Comparison of ENCODE assay signal across 15 cellular contexts in the genomic region with DNA sequence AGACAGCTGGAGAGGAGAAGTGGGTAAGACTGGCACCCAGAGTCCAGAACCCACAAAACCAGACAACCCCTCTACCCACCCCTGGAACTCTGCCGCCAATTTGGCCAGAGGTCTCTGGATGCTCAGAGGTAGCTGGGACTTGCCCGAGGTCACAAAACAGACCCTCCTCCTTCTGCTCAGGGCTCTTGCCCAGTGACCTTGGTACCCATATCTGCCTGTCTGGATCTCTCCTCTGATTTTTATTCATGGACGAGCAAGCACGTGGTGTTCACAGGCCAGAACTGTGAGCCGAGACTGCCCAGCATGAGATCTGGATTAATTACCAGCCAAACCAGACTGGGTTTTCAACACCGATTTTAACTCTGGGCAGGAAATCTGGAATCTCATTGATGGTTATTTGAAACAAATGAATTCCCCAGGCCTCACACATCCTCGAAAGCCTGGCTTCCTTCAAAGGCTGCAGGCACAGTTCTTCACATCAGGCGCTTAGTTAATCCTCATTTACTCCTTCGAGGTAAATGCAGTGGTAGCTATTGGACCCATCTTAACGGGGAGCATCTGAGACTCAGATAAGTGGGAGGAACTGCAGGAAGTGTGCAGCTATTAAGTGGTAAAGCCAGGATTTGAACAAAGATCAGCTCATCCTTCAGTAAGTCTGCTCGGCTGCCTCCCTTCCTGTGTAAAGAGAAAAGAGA. TPM values are rescaled to one million over a fixed set of nuclear protein-coding genes. Genes with fewer than 3 reads are reported as not detected.
A peak's percentile ranks its signal among the peaks of the same experiment; 100 is the strongest.
DNase-seq lines count a peak whose midpoint lies in the region; ATAC-seq and TF ChIP-seq lines count a peak whose summit lies in the region.
"Had no signal": no experiment of that assay in that cellular context is flagged by ENCODE, and none has a peak within 500 bp of the region (broad histone marks: within the 10 kb centered on the region; RNA-seq: fewer than 3 reads in every experiment).

No MANE protein-coding gene starts in this region.

- no peak overlapping the region for H3K4ac ChIP-seq in mesendoderm (ENCODE audit: low read depth, low read length)

- H4K5ac ChIP-seq in mesendoderm (ENCODE audit: low read length) = no peak overlapping the region

- WGBS in mesendoderm (ENCODE audit: extremely low coverage, insufficient coverage, low lambda C conversion rate) = no CpG with 5 or more reads among the region's 11 CpGs
- WGBS in tibial nerve, 2 donors = 61 to 63% methylated on average over 11 of the region's 11 CpGs

- H3K4me1 ChIP-seq in mesendoderm (ENCODE audit: control insufficient read depth, low read depth, low read length) = no peaks in the 10 kb centered on the region
- peaks cover 48 to 100% of the 10 kb centered on the region in 2 donors for H3K4me1 ChIP-seq in thoracic aorta (ENCODE audit: control insufficient read depth in 1 of 2, low read depth in 2 of 2)
- H3K4me1 ChIP-seq in tibial nerve = peaks cover 0 to 94% (median 42%) of the 10 kb centered on the region in 4 donors

- H3K27me3 ChIP-seq in mesendoderm (ENCODE audit: insufficient read depth, low read length, poor library complexity) (no peaks in the 10 kb centered on the region), thoracic aorta (replicated peaks; ENCODE audit: insufficient read depth) (no peaks in the 10 kb centered on the region), tibial nerve (no peaks in the 10 kb centered on the region)
- H3K27me3 ChIP-seq: stomach had no signal

- peak overlapping the region; percentile 73 for H3K27ac ChIP-seq in mesendoderm (ENCODE audit: low read depth, low read length)
- peak overlapping the region; percentile 86 to 89 for H3K27ac ChIP-seq in thoracic aorta
- peak overlapping the region in 2 of 4 donors; percentile 86 to 96 for H3K27ac ChIP-seq in tibial nerve
- H3K27ac ChIP-seq: lower lobe of right lung, neutrophil had no signal

- TF ChIP-seq CTCF in HFFc6 (IDR thresholded peaks at IDR 0.05) (no peak), thoracic aorta (IDR thresholded peaks at IDR 0.05) (no peak), tibial nerve (IDR thresholded peaks at IDR 0.05) (no peak)

- no peaks in the 10 kb centered on the region for H3K79me2 ChIP-seq in mesendoderm (ENCODE audit: control insufficient read depth, insufficient read depth, low read length)

- H3K4me3 ChIP-seq in mesendoderm (ENCODE audit: low read length) (no peak overlapping the region), thoracic aorta (no peak overlapping the region), tibial nerve (no peak overlapping the region)
- H3K4me3 ChIP-seq: lower lobe of right lung, stomach had no signal

- H3K79me1 ChIP-seq in mesendoderm (ENCODE audit: low read length) = no peaks in the 10 kb centered on the region

- H2BK5ac ChIP-seq in mesendoderm (ENCODE audit: low read length) = no peak overlapping the region

- H3K27me3 Mint-ChIP-seq in HFFc6 (ENCODE audit: insufficient read depth) = peaks cover 5% of the 10 kb centered on the region; the same call in 1 of the 2 replicates

- TF ChIP-seq EP300 in tibial nerve (IDR thresholded peaks at IDR 0.05) = no peak

- no peak overlapping the region for H2BK15ac ChIP-seq in mesendoderm (replicated peaks; ENCODE audit: low read depth)

- H3K4me1 Mint-ChIP-seq in HFFc6 (ENCODE audit: low read depth) = peaks cover 96% of the 10 kb centered on the region
- H3K4me1 Mint-ChIP-seq: activated naive CD8-positive, alpha-beta T cell treated with anti-CD3 and anti-CD28 coated beads for 36 hours had no signal

- no peak overlapping the region for H3K4me2 ChIP-seq in mesendoderm (ENCODE audit: low read length)

- no peak overlapping the region for H3K23ac ChIP-seq in mesendoderm (ENCODE audit: low read length)

- H2AK5ac ChIP-seq in mesendoderm (ENCODE audit: low read length) = no peak overlapping the region

- no peak overlapping the region for H4K8ac ChIP-seq in mesendoderm (ENCODE audit: low read depth, low read length)

- peaks cover 5% of the 10 kb centered on the region; the same call in 1 of the 2 replicates for H3K36me3 Mint-ChIP-seq in HFFc6 (ENCODE audit: low read depth)
- H3K36me3 Mint-ChIP-seq: activated naive CD8-positive, alpha-beta T cell treated with anti-CD3 and anti-CD28 coated beads for 36 hours had no signal

- DNase-seq in HFFc6 (no peak), astrocyte of the hippocampus (ENCODE audit: low read depth, low spot score) (peak; percentile 54), mesendoderm (peak; percentile 52), thoracic aorta (ENCODE audit: low spot score) (no peak), tibial nerve (ENCODE audit: low spot score in 2 of 2) (no peak), ureter (ENCODE audit: low spot score) (no peak)
- no peak for DNase-seq in activated CD4-positive, alpha-beta T cell treated with anti-CD3 and anti-CD28 coated beads for 1 hour
- DNase-seq: activated CD4-positive, alpha-beta T cell treated with anti-CD3 and anti-CD28 coated beads for 48 hours; activated naive CD8-positive, alpha-beta T cell treated with anti-CD3 and anti-CD28 coated beads for 36 hours; activated T-cell treated with anti-CD3 and anti-CD28 coated beads, Interleukin-2, amount 50 U/mL, for 1 hour; erythroblast; lower lobe of right lung; stomach had no signal

- H3K4me3 Mint-ChIP-seq in HFFc6 = peak overlapping the region; percentile 51
- H3K4me3 Mint-ChIP-seq: activated naive CD8-positive, alpha-beta T cell treated with anti-CD3 and anti-CD28 coated beads for 36 hours; T-helper 2 cell treated with Interferon-gamma antibody and Interleukin-4, amounts not matched to agents 5 μg/mL and 100 μg/mL, for 36 hours had no signal

- H3K36me3 ChIP-seq in mesendoderm (ENCODE audit: control insufficient read depth, insufficient read depth, low read length) (peaks cover 2% of the 10 kb centered on the region), thoracic aorta (no peaks in the 10 kb centered on the region), tibial nerve (no peaks in the 10 kb centered on the region)
- H3K36me3 ChIP-seq: lower lobe of right lung, neutrophil, stomach had no signal

- no peak overlapping the region for H3K18ac ChIP-seq in mesendoderm (ENCODE audit: low read length)

- no peak overlapping the region for H2BK120ac ChIP-seq in mesendoderm (ENCODE audit: low read depth, low read length)

- ATAC-seq in thoracic aorta (ENCODE audit: insufficient number of reproducible peaks, low FRiP score, low read depth) = no peak
- ATAC-seq: lower lobe of right lung had no signal

- TF ChIP-seq POLR2A in tibial nerve (IDR thresholded peaks at IDR 0.05) = no peak

- H3K9me3 ChIP-seq in thoracic aorta (no peaks in the 10 kb centered on the region), tibial nerve (no peaks in the 10 kb centered on the region)
- H3K9me3 ChIP-seq: lower lobe of right lung, neutrophil, stomach had no signal

- no peak overlapping the region for H3K9ac ChIP-seq in mesendoderm (ENCODE audit: low read length)

- peak overlapping the region; percentile 3 for H3K56ac ChIP-seq in mesendoderm (ENCODE audit: low read length)

- peak overlapping the region; percentile 96 for H3K27ac Mint-ChIP-seq in HFFc6
- H3K27ac Mint-ChIP-seq: activated naive CD8-positive, alpha-beta T cell treated with anti-CD3 and anti-CD28 coated beads for 36 hours; T-helper 2 cell treated with Interferon-gamma antibody and Interleukin-4, amounts not matched to agents 5 μg/mL and 100 μg/mL, for 36 hours had no signal

- H3K9me3 Mint-ChIP-seq in HFFc6 = no peaks in the 10 kb centered on the region
- H3K9me3 Mint-ChIP-seq: activated naive CD8-positive, alpha-beta T cell treated with anti-CD3 and anti-CD28 coated beads for 36 hours; T-helper 2 cell treated with Interferon-gamma antibody and Interleukin-4, amounts not matched to agents 5 μg/mL and 100 μg/mL, for 36 hours had no signal

RNA-seq across cellular contexts. Expression of a gene that starts 21.4 kb away (rescaled TPM):
- total RNA-seq in HFFc6 (2021; fragmentation: NEBNext Ultra II Directional; extraction: Animal tissue kit (Norgen Biotek cat#: 25700)) = 10 to 100 TPM; 22.2 to 24.1 (median 23.4) TPM
- polyA plus RNA-seq in mesendoderm (2013, experiment 1 of 2) = 13.9 TPM
- polyA plus RNA-seq in mesendoderm (2013, experiment 2 of 2) = 13.5 TPM
- total RNA-seq in thoracic aorta = 10 to 100 TPM; 18.5 to 57.1 TPM
- total RNA-seq in tibial nerve = 10 to 100 TPM; 14.9 to 55.8 (median 27.7) TPM
- total RNA-seq in ureter = 59.2 TPM

Comparison
In these comparisons a context has a peak if more than half of its experiments do, and no peak if none do; other contexts are left out.
1. DNase-seq: peak in astrocyte of the hippocampus (single experiment) and mesendoderm (single experiment); none in HFFc6 (single experiment), thoracic aorta (single experiment), tibial nerve (0 of 2), ureter (single experiment) and activated CD4-positive, alpha-beta T cell treated with anti-CD3 and anti-CD28 coated beads for 1 hour (single experiment).